9 cellular contexts compared by ENCODE assay signal in genomic region chr14:94093418-94093817, GRCh38.
"Had no signal": no experiment of that assay in that cellular context is flagged by ENCODE, and none has a peak within 500 bp of the region (broad histone marks: within the 10 kb centered on the region; RNA-seq: fewer than 3 reads in every experiment).

No MANE protein-coding gene starts in this region.

- H3K27ac Mint-ChIP-seq: GM23338 had no signal

- H3K4me2 ChIP-seq: GM23338, KMS-11 had no signal

- H2AFZ ChIP-seq: GM23338 had no signal

- H3K4me1 Mint-ChIP-seq: GM23338 had no signal

- H3K4me3 Mint-ChIP-seq: GM23338, H9 had no signal

- H3K9ac ChIP-seq: KMS-11 had no signal

- H3K4me3 ChIP-seq: GM23338, K562 had no signal

- ATAC-seq: GM23338, K562 had no signal

- FAIRE-seq: H1, H54, K562 had no signal

- H3K27ac ChIP-seq: HL-60, KMS-11 had no signal

- DNase-seq: H9, HCEC 1CT, IMR-90 had no signal

- H3K9me3 Mint-ChIP-seq: GM23338, H9 had no signal
